Comparison of ENCODE assay signal across 14 cellular contexts in genomic region chr11:128103278-128103873, GRCh38.
DNase-seq lines count a peak whose midpoint lies in the region; ATAC-seq lines count a peak whose summit lies in the region.
"Had no signal": no experiment of that assay in that cellular context is flagged by ENCODE, and none has a peak within 500 bp of the region (broad histone marks: within the 10 kb centered on the region; RNA-seq: fewer than 3 reads in every experiment).

No MANE protein-coding gene starts in this region.

- H3K27ac Mint-ChIP-seq in activated T-cell treated with anti-CD3 and anti-CD28 coated beads, Interleukin-2, amount 50 U/mL, for 24 hours, result peak overlapping the region; percentile 84
- H3K27ac Mint-ChIP-seq in activated naive CD4-positive, alpha-beta T cell treated with anti-CD3 and anti-CD28 coated beads, Interleukin-2, amount 50 U/mL, for 24 hours, result peak overlapping the region; percentile 64
- peak overlapping the region; percentile 22 for H3K27ac Mint-ChIP-seq in activated T-helper 17 cell treated with anti-CD3 and anti-CD28 coated beads, Interleukin-2, amount 50 U/mL, for 72 hours
- no peak overlapping the region for H3K27ac Mint-ChIP-seq in stimulated activated effector memory CD8-positive, alpha-beta T cell treated with anti-CD3 and anti-CD28 coated beads, Interleukin-12 subunit alpha, Interleukin-12 subunit beta, amount 100 ng/mL, for 72 hours
- H3K27ac Mint-ChIP-seq: B cell; CD8-positive, alpha-beta T cell; GM23338 had no signal

- no peak for DNase-seq in activated T-cell treated with anti-CD3 and anti-CD28 coated beads, Interleukin-2, amount 50 U/mL, for 24 hours
- DNase-seq in activated T-cell treated with anti-CD3 and anti-CD28 coated beads, Interleukin-2, amount 50 U/mL, for 48 hours, result no peak
- no peak for DNase-seq in activated naive CD4-positive, alpha-beta T cell treated with Interleukin-2 at 50 U/mL for 16 hours
- no peak for DNase-seq in stimulated activated effector memory CD8-positive, alpha-beta T cell treated with anti-CD3 and anti-CD28 coated beads, Interleukin-12 subunit alpha, Interleukin-12 subunit beta, amount 100 ng/mL, for 72 hours (ENCODE audit: low spot score in 2 of 2)
- no peak for DNase-seq in NCI-H1930 (lab: John Stamatoyannopoulos, UW)
- DNase-seq: Calu3; CD8-positive, alpha-beta T cell; DMS79 treated with DMSO at 0.1 percent for 48 hours; GF-D8; HCEC 1CT had no signal

- H3K4me3 Mint-ChIP-seq in activated T-cell treated with anti-CD3 and anti-CD28 coated beads, Interleukin-2, amount 50 U/mL, for 24 hours, result no peak overlapping the region
- peak overlapping the region; percentile 16 for H3K4me3 Mint-ChIP-seq in activated naive CD4-positive, alpha-beta T cell treated with anti-CD3 and anti-CD28 coated beads, Interleukin-2, amount 50 U/mL, for 24 hours
- H3K4me3 Mint-ChIP-seq in activated T-helper 17 cell treated with anti-CD3 and anti-CD28 coated beads, Interleukin-2, amount 50 U/mL, for 72 hours, result no peak overlapping the region
- H3K4me3 Mint-ChIP-seq in stimulated activated effector memory CD8-positive, alpha-beta T cell treated with anti-CD3 and anti-CD28 coated beads, Interleukin-12 subunit alpha, Interleukin-12 subunit beta, amount 100 ng/mL, for 72 hours, result no peak overlapping the region
- H3K4me3 Mint-ChIP-seq: B cell; CD8-positive, alpha-beta T cell; GM23338 had no signal

- no peaks in the 10 kb centered on the region for H3K36me3 Mint-ChIP-seq in activated T-cell treated with anti-CD3 and anti-CD28 coated beads, Interleukin-2, amount 50 U/mL, for 24 hours (ENCODE audit: low read depth)
- H3K36me3 Mint-ChIP-seq in activated naive CD4-positive, alpha-beta T cell treated with anti-CD3 and anti-CD28 coated beads, Interleukin-2, amount 50 U/mL, for 24 hours, result peaks cover 12% of the 10 kb centered on the region
- no peaks in the 10 kb centered on the region for H3K36me3 Mint-ChIP-seq in activated T-helper 17 cell treated with anti-CD3 and anti-CD28 coated beads, Interleukin-2, amount 50 U/mL, for 72 hours (ENCODE audit: low read depth)
- no peaks in the 10 kb centered on the region for H3K36me3 Mint-ChIP-seq in stimulated activated effector memory CD8-positive, alpha-beta T cell treated with anti-CD3 and anti-CD28 coated beads, Interleukin-12 subunit alpha, Interleukin-12 subunit beta, amount 100 ng/mL, for 72 hours
- H3K36me3 Mint-ChIP-seq: CD8-positive, alpha-beta T cell had no signal

- no peaks in the 10 kb centered on the region for H3K9me3 Mint-ChIP-seq in activated T-cell treated with anti-CD3 and anti-CD28 coated beads, Interleukin-2, amount 50 U/mL, for 24 hours
- peaks cover 5% of the 10 kb centered on the region for H3K9me3 Mint-ChIP-seq in activated naive CD4-positive, alpha-beta T cell treated with anti-CD3 and anti-CD28 coated beads, Interleukin-2, amount 50 U/mL, for 24 hours
- H3K9me3 Mint-ChIP-seq in activated T-helper 17 cell treated with anti-CD3 and anti-CD28 coated beads, Interleukin-2, amount 50 U/mL, for 72 hours, result peaks cover 7% of the 10 kb centered on the region
- H3K9me3 Mint-ChIP-seq in stimulated activated effector memory CD8-positive, alpha-beta T cell treated with anti-CD3 and anti-CD28 coated beads, Interleukin-12 subunit alpha, Interleukin-12 subunit beta, amount 100 ng/mL, for 72 hours, result no peaks in the 10 kb centered on the region
- H3K9me3 Mint-ChIP-seq: GM23338 had no signal

- peaks cover 47% of the 10 kb centered on the region for H3K4me1 Mint-ChIP-seq in activated T-cell treated with anti-CD3 and anti-CD28 coated beads, Interleukin-2, amount 50 U/mL, for 24 hours (ENCODE audit: low read depth)
- peaks cover 45% of the 10 kb centered on the region for H3K4me1 Mint-ChIP-seq in activated naive CD4-positive, alpha-beta T cell treated with anti-CD3 and anti-CD28 coated beads, Interleukin-2, amount 50 U/mL, for 24 hours
- H3K4me1 Mint-ChIP-seq in activated T-helper 17 cell treated with anti-CD3 and anti-CD28 coated beads, Interleukin-2, amount 50 U/mL, for 72 hours, result peaks cover 14% of the 10 kb centered on the region
- peaks cover 22% of the 10 kb centered on the region for H3K4me1 Mint-ChIP-seq in stimulated activated effector memory CD8-positive, alpha-beta T cell treated with anti-CD3 and anti-CD28 coated beads, Interleukin-12 subunit alpha, Interleukin-12 subunit beta, amount 100 ng/mL, for 72 hours
- H3K4me1 Mint-ChIP-seq: B cell had no signal

- peak; percentile 73 for ATAC-seq in activated T-helper 17 cell treated with anti-CD3 and anti-CD28 coated beads, Interleukin-2, amount 50 U/mL, for 72 hours (replicated peaks)
- peak; percentile 79 for ATAC-seq in stimulated activated effector memory CD8-positive, alpha-beta T cell treated with anti-CD3 and anti-CD28 coated beads, Interleukin-12 subunit alpha, Interleukin-12 subunit beta, amount 100 ng/mL, for 72 hours
- ATAC-seq: CD8-positive, alpha-beta T cell; GM23338 had no signal

- H3K27me3 Mint-ChIP-seq in activated T-cell treated with anti-CD3 and anti-CD28 coated beads, Interleukin-2, amount 50 U/mL, for 24 hours, result no peaks in the 10 kb centered on the region
- no peaks in the 10 kb centered on the region for H3K27me3 Mint-ChIP-seq in activated naive CD4-positive, alpha-beta T cell treated with anti-CD3 and anti-CD28 coated beads, Interleukin-2, amount 50 U/mL, for 24 hours
- H3K27me3 Mint-ChIP-seq in activated T-helper 17 cell treated with anti-CD3 and anti-CD28 coated beads, Interleukin-2, amount 50 U/mL, for 72 hours, result peaks cover 10% of the 10 kb centered on the region
